8 cellular contexts compared by ENCODE assay signal in the genomic region with DNA sequence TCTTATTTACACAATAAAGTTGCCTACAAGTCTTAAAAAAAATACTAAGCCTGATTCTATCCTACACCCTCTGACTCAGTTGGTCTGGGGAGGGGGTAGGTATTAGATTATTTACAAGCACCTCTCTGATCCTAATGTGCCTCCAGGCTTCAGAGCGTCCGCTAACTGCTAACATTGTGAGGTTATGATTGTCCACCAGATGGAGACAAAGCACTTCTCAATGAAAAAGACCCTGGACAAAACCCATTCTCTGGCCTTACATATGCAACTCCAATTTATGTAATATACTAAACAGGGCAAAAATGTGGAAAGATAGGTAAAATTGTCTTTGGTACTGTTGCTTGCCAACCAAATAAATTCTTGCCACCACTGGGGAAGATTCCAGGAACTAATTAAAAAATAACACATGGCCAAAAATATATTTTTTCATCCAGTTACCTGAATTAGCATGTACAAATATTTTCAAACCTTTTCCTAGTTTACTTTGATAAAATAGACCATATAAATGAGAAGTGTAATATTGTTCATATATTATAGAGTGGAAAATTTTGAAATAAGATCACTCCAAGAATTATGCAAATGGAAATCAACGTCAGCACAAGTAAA.
DNase-seq lines count a peak whose midpoint lies in the region; ATAC-seq and TF ChIP-seq lines count a peak whose summit lies in the region.

No MANE protein-coding gene starts in this region.

- H3K9me3 Mint-ChIP-seq in nephron: no peaks in the 10 kb centered on the region

- H3K4me3 ChIP-seq in GM12875 (ENCODE audit: low read depth, low read length) (no peak overlapping the region), WI38 (ENCODE audit: low read depth, low read length) (no peak overlapping the region), fibroblast of mammary gland (ENCODE audit: control insufficient read depth, low read depth, low read length) (no peak overlapping the region), MG63 (no peak overlapping the region)

- H3K9me3 ChIP-seq in MG63: no peaks in the 10 kb centered on the region

- TF ChIP-seq CTCF in GM12875 (IDR thresholded peaks at IDR 0.05; ENCODE audit: borderline replicate concordance, insufficient read depth, low read depth, low read length): peak; percentile 62
- TF ChIP-seq CTCF in WI38 (IDR thresholded peaks at IDR 0.05; ENCODE audit: low read depth, low read length): peak; percentile 60
- TF ChIP-seq CTCF in fibroblast of mammary gland (conservative IDR thresholded peaks at IDR 0.05; ENCODE audit: control insufficient read depth, insufficient read depth, low read depth, low read length): peak; percentile 79
- TF ChIP-seq CTCF in nephron (IDR thresholded peaks at IDR 0.05; ENCODE audit: unreplicated experiment in 3 of 3): peak; percentile 82 to 88 (median 87)

- no peaks in the 10 kb centered on the region for H3K27me3 ChIP-seq in MG63

- H3K27me3 Mint-ChIP-seq in nephron (ENCODE audit: low read depth): no peaks in the 10 kb centered on the region

- peaks cover 15% of the 10 kb centered on the region for H3K4me1 Mint-ChIP-seq in nephron

- H3K4me3 Mint-ChIP-seq in nephron: no peak overlapping the region

- H3K36me3 Mint-ChIP-seq in nephron (ENCODE audit: low read depth): no peaks in the 10 kb centered on the region

- ATAC-seq in HG03039 (IDR thresholded peaks at IDR 0.05; ENCODE audit: unreplicated experiment): peak; percentile 67

- H3K36me3 ChIP-seq in MG63: no peaks in the 10 kb centered on the region

- no peak overlapping the region for H3K27ac Mint-ChIP-seq in nephron

- DNase-seq in AML-193 (lab: John Stamatoyannopoulos, UW): peak; percentile 25 to 39
- peak; percentile 28 for DNase-seq in NCI-H226
- peak; percentile 75 for DNase-seq in fibroblast of mammary gland (ENCODE audit: low read depth)
- no peak for DNase-seq in MG63
